Comparison of ENCODE assay signal across 24 cellular contexts in the genomic region with DNA sequence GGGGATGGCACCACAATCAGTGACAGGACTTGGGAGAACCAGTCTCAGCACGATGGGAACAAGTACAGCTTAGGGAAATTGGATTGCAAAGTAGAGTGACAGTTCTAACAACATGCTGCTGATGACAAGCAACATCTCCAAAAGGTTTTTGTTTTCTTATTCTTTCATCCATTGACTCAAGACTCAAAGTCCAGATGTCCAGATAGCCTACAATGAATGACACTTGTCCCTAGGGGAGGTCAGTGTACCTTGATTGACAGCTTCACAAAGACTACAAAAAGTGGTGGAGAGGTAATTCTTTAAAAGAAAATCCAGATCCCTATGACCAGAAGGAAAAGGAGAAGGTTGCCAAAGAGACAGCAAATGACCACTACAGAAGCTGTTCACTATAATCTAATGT.
"Had no signal": no experiment of that assay in that cellular context is flagged by ENCODE, and none has a peak within 500 bp of the region (broad histone marks: within the 10 kb centered on the region; RNA-seq: fewer than 3 reads in every experiment).

No MANE protein-coding gene starts in this region.

- H2AFZ ChIP-seq: PC-9 had no signal

- DNase-seq: Karpas-422; KBM-7; MG63; NCI-H1092; NCI-H1105 treated with DMSO at 0.1 percent for 48 hours; NCI-H1417 treated with DMSO at 0.1 percent for 48 hours; NCI-H146; NCI-H1694 treated with DMSO at 0.1 percent for 48 hours; NCI-H1930; NCI-H2081; NCI-H2107; NCI-H2171 treated with DMSO at 0.1 percent for 48 hours; NCI-H345; NCI-H446 treated with DMSO at 0.1 percent for 48 hours; NCI-H510A treated with DMSO at 0.1 percent for 48 hours; NCI-H526; NK-92 treated with Interleukin-12 subunit alpha and Interleukin-12 subunit beta, amount 100 ng/mL, for 24 hours; PC-9; Peyer's patch; SHP77 treated with DMSO at 0.1 percent for 48 hours; SJCRH30; T-helper 1 cell had no signal

- H3K4me2 ChIP-seq: PC-9 had no signal

- H3K9me3 ChIP-seq: MG63, Peyer's patch, SJCRH30 had no signal

- H3K27ac ChIP-seq: PC-9, Peyer's patch, SJCRH30 had no signal

- ATAC-seq: Right ventricle myocardium inferior, SK-N-SH treated with all-trans-retinoic acid at 6 μM for 48 hours had no signal

- H3K36me3 ChIP-seq: MG63, Peyer's patch, SJCRH30 had no signal

- H3K4me1 ChIP-seq: Peyer's patch, SJCRH30 had no signal

- H3K27me3 ChIP-seq: Peyer's patch, SJCRH30 had no signal

- H3K4me3 ChIP-seq: MG63, PC-9, Peyer's patch, SJCRH30 had no signal
